Comparison of ENCODE assay signal across 8 cellular contexts in genomic region chr18:75070625-75071483, GRCh38.
A peak's percentile ranks its signal among the peaks of the same experiment; 100 is the strongest.
DNase-seq lines count a peak whose midpoint lies in the region; ATAC-seq and TF ChIP-seq lines count a peak whose summit lies in the region.

No MANE protein-coding gene starts in this region.

- H3K4me1 ChIP-seq in BLaER1 treated with 17β-estradiol and CSF1 and Interleukin-3, amounts not matched to agents 10 nM and 100 nM: peaks cover 23 to 48% (median 34%) of the 10 kb centered on the region in 10 experiments

- peak overlapping the region; percentile 18 to 59 (median 44); a peak in 19 of 20 replicates for H3K4me3 ChIP-seq in BLaER1 treated with 17β-estradiol and CSF1 and Interleukin-3, amounts not matched to agents 10 nM and 100 nM
- H3K4me3 ChIP-seq in retinal pigment epithelial cell (ENCODE audit: low read length): peak overlapping the region; percentile 4

- H3K27me3 ChIP-seq in BLaER1 treated with 17β-estradiol and CSF1 and Interleukin-3, amounts not matched to agents 10 nM and 100 nM: no peaks in the 10 kb centered on the region

- ATAC-seq in GM19452 (IDR thresholded peaks at IDR 0.05; ENCODE audit: unreplicated experiment) (peak; percentile 92), HG03558 (IDR thresholded peaks at IDR 0.05; ENCODE audit: extremely low read depth, unreplicated experiment) (peak; percentile 78)

- H3K36me3 ChIP-seq in BLaER1 treated with 17β-estradiol and CSF1 and Interleukin-3, amounts not matched to agents 10 nM and 100 nM: peaks cover 0 to 2% (median under 1%) of the 10 kb centered on the region in 11 experiments; a peak in 4 of 22 replicates

- H3K36me3 Mint-ChIP-seq in activated T-helper 1 cell treated with anti-CD3 and anti-CD28 coated beads, Interleukin-12 subunit alpha, Interleukin-12 subunit beta, Interleukin-2, Interleukin-4 antibody, amounts not matched to agents 30 ng/mL and 10 ng/mL and 1 ng/mL, durations not matched to agents 14 hours and 24 hours and 36 hours (ENCODE audit: low read depth): no peaks in the 10 kb centered on the region

- no peaks in the 10 kb centered on the region for H4K20me1 ChIP-seq in BLaER1 treated with 17β-estradiol and CSF1 and Interleukin-3, amounts not matched to agents 10 nM and 100 nM

- no peaks in the 10 kb centered on the region for H3K9me3 Mint-ChIP-seq in activated T-helper 1 cell treated with anti-CD3 and anti-CD28 coated beads, Interleukin-12 subunit alpha, Interleukin-12 subunit beta, Interleukin-2, Interleukin-4 antibody, amounts not matched to agents 30 ng/mL and 10 ng/mL and 1 ng/mL, durations not matched to agents 14 hours and 24 hours and 36 hours

- peaks cover 31% of the 10 kb centered on the region for H3K4me1 Mint-ChIP-seq in activated T-helper 1 cell treated with anti-CD3 and anti-CD28 coated beads, Interleukin-12 subunit alpha, Interleukin-12 subunit beta, Interleukin-2, Interleukin-4 antibody, amounts not matched to agents 30 ng/mL and 10 ng/mL and 1 ng/mL, durations not matched to agents 14 hours and 24 hours and 36 hours (ENCODE audit: low read depth)

- peak overlapping the region; percentile 78 for H3K4me3 Mint-ChIP-seq in activated T-helper 1 cell treated with anti-CD3 and anti-CD28 coated beads, Interleukin-12 subunit alpha, Interleukin-12 subunit beta, Interleukin-2, Interleukin-4 antibody, amounts not matched to agents 30 ng/mL and 10 ng/mL and 1 ng/mL, durations not matched to agents 14 hours and 24 hours and 36 hours

- H3K27ac Mint-ChIP-seq in activated T-helper 1 cell treated with anti-CD3 and anti-CD28 coated beads, Interleukin-12 subunit alpha, Interleukin-12 subunit beta, Interleukin-2, Interleukin-4 antibody, amounts not matched to agents 30 ng/mL and 10 ng/mL and 1 ng/mL, durations not matched to agents 14 hours and 24 hours and 36 hours: peak overlapping the region; percentile 96

- TF ChIP-seq CTCF in retinal pigment epithelial cell (conservative IDR thresholded peaks at IDR 0.05; ENCODE audit: low read depth, low read length): no peak

- peak overlapping the region; percentile 67 to 86 (median 79) for H3K27ac ChIP-seq in BLaER1 treated with 17β-estradiol and CSF1 and Interleukin-3, amounts not matched to agents 10 nM and 100 nM

- peak overlapping the region; percentile 45 to 73 (median 66); a peak in 21 of 22 replicates for H3K9ac ChIP-seq in BLaER1 treated with 17β-estradiol and CSF1 and Interleukin-3, amounts not matched to agents 10 nM and 100 nM

- H3K4me2 ChIP-seq in BLaER1 treated with 17β-estradiol and CSF1 and Interleukin-3, amounts not matched to agents 10 nM and 100 nM: peak overlapping the region; percentile 67 to 95 (median 85)

- intact Hi-C loops in activated T-helper 1 cell treated with anti-CD3 and anti-CD28 coated beads, Interleukin-12 subunit alpha, Interleukin-12 subunit beta, Interleukin-2, Interleukin-4 antibody, amounts not matched to agents 30 ng/mL and 10 ng/mL and 1 ng/mL, durations not matched to agents 14 hours and 24 hours and 36 hours (cut with micrococcal nuclease): loop anchor here (1.0 to 10.0 kb wide), 11 partner anchors 17 to 1304 kb away; partner anchors contain the start of genes TIMM21 and TSHZ1

- no peaks in the 10 kb centered on the region for H3K27me3 Mint-ChIP-seq in activated T-helper 1 cell treated with anti-CD3 and anti-CD28 coated beads, Interleukin-12 subunit alpha, Interleukin-12 subunit beta, Interleukin-2, Interleukin-4 antibody, amounts not matched to agents 30 ng/mL and 10 ng/mL and 1 ng/mL, durations not matched to agents 14 hours and 24 hours and 36 hours (ENCODE audit: insufficient read depth)

- H3K9me3 ChIP-seq in BLaER1 treated with 17β-estradiol and CSF1 and Interleukin-3, amounts not matched to agents 10 nM and 100 nM (replicated peaks in 1 of 11): peaks cover 0 to 15% (median 5%) of the 10 kb centered on the region in 11 experiments; a peak in 8 of 22 replicates

- DNase-seq in RKO (ENCODE audit: low spot score) (peak; percentile 97), foreskin melanocyte (peak; percentile 40), retinal pigment epithelial cell (ENCODE audit: low read depth) (peak; percentile 31), NCI-H187 treated with DMSO at 0.1 percent for 48 hours (lab: John Stamatoyannopoulos, UW) (no peak)
- DNase-seq in activated T-helper 1 cell treated with anti-CD3 and anti-CD28 coated beads, Interleukin-12 subunit alpha, Interleukin-12 subunit beta, Interleukin-2, Interleukin-4 antibody, amounts not matched to agents 30 ng/mL and 10 ng/mL and 1 ng/mL, durations not matched to agents 14 hours and 24 hours and 36 hours (ENCODE audit: low spot score): peak; percentile 70
